ENCODE assay signal across 8 cellular contexts in the genomic region with DNA sequence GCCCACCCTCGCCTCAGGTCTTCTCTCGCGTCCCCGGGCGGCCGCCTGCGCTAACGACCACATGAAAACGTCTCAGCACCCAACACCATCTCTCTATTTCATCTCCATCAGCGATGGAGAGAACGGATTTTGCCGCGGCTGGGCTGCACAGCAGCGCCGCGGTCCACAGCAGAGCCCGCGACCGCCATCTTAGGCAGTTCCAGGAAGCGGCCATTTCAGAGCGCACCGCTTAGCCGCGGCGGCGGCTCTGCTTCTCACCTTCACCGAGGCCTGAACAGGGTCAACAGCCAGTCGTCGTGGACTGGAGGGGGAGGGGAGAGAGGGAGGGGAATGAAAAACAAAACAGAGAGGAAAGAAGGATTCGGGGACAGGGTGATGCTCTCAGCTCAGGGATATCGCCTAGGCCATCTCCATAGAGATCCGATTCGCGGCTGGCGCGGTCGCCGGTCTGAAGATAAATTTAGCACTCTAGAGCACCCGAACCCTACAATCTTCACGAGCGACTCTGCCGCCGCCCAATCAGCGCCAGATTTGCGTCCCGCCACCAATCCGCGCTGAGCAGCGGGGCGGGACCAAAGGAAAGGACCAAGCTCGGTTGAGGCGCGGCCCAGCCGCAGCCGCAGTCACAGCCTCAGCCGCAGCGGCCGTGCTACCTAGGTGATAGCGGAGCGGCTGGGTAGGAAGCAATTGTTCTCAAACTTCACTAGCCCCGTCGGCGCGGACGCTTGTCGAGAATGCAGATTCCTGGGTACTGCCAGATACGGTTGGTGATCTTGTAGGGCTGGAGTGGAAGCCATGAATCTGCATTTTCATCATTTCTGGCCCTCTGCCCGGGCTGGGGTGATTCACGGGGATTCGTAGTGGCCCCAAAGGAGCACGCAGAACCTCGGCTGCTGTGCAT. TPM values are rescaled to one million over a fixed set of nuclear protein-coding genes. Genes with fewer than 3 reads are reported as not detected.
DNase-seq lines count a peak whose midpoint lies in the region; ATAC-seq and TF ChIP-seq lines count a peak whose summit lies in the region.

A gene (minus strand): TSS at position 450 of the 901 bp plus-strand sequence. CDS start 3,108 bp downstream, outside the sequence.

- peak; percentile 91 for ATAC-seq in GM21737 (IDR thresholded peaks at IDR 0.05; ENCODE audit: unreplicated experiment)
- ATAC-seq in esophagus mucosa, result peak; percentile 97

- H3K9me3 ChIP-seq in Peyer's patch (no peaks in the 10 kb centered on the region), muscle layer of duodenum (ENCODE audit: control insufficient read depth in 1 of 2, low read length in 2 of 2) (no peaks in the 10 kb centered on the region)

- H3K79me2 ChIP-seq in KMS-11 (ENCODE audit: insufficient read depth, low read depth), result peaks cover 50% of the 10 kb centered on the region

- H3K27ac ChIP-seq in KMS-11, result peak within 1 kb of the TSS; percentile 89
- H3K27ac ChIP-seq in Peyer's patch, result peak within 1 kb of the TSS; percentile 88 to 97 (median 94)
- H3K27ac ChIP-seq in muscle layer of duodenum (ENCODE audit: low read length), result peak within 1 kb of the TSS; percentile 98

- H3K4me3 ChIP-seq in KMS-11 (IDR thresholded peaks at IDR 0.05; ENCODE audit: insufficient read depth, low read depth, low read length) (peak within 1 kb of the TSS; percentile 85), Peyer's patch (peak within 1 kb of the TSS; percentile 56 to 85 (median 73)), muscle layer of duodenum (ENCODE audit: low read depth in 1 of 2, low read length in 2 of 2) (peak within 1 kb of the TSS; percentile 85 to 90)

- H3K4me1 ChIP-seq in KMS-11 (ENCODE audit: low read depth, poor library complexity, severe bottlenecking) (peaks cover 41% of the 10 kb centered on the region), Peyer's patch (peaks cover 0 to 17% (median 6%) of the 10 kb centered on the region in 4 donors), muscle layer of duodenum (ENCODE audit: control insufficient read depth in 1 of 2, insufficient read depth in 2 of 2, low read length in 2 of 2) (peaks cover 0 to 26% of the 10 kb centered on the region in 2 donors)

- DNase-seq in DMS79 (lab: John Stamatoyannopoulos, UW) (peak; percentile 97), Peyer's patch (peak; percentile 98 to 99 (median 98))
- DNase-seq in activated T-cell treated with anti-CD3 and anti-CD28 coated beads, Interleukin-2, amount 50 U/mL, for 48 hours, result peak; percentile 97
- DNase-seq in stimulated activated CD8-positive, alpha-beta memory T cell treated with anti-CD3 and anti-CD28 coated beads, Interleukin-7, amount 100 ng/mL, for 4 hours (ENCODE audit: low read depth in 2 of 2), result peak; percentile 88 to 95

- peak; percentile 98 for TF ChIP-seq POLR2A in Peyer's patch (IDR thresholded peaks at IDR 0.05)

- peak within 1 kb of the TSS; percentile 77 for H2AFZ ChIP-seq in KMS-11 (ENCODE audit: low read depth)

- peaks cover 6% of the 10 kb centered on the region for H3K36me3 ChIP-seq in KMS-11 (ENCODE audit: insufficient read depth)
- H3K36me3 ChIP-seq in Peyer's patch, result peaks cover 0 to 26% (median 0%) of the 10 kb centered on the region in 3 donors
- peaks cover 21 to 25% of the 10 kb centered on the region in 2 donors for H3K36me3 ChIP-seq in muscle layer of duodenum (ENCODE audit: control insufficient read depth in 1 of 2, insufficient read depth in 2 of 2, low read length in 2 of 2)

- H3K4me2 ChIP-seq in KMS-11, result peak within 1 kb of the TSS; percentile 98

- no peaks in the 10 kb centered on the region for H4K20me1 ChIP-seq in KMS-11 (ENCODE audit: insufficient read depth)

- peak; percentile 53 for TF ChIP-seq CTCF in KMS-11 (conservative IDR thresholded peaks at IDR 0.05; ENCODE audit: low read depth, low read length)
- peak in 3 of 6 experiments; percentile 5 to 22 (median 18) for TF ChIP-seq CTCF in Peyer's patch (IDR thresholded peaks at IDR 0.05)

- H3K9ac ChIP-seq in KMS-11, result peak within 1 kb of the TSS; percentile 87

- H3K27me3 ChIP-seq in KMS-11 (ENCODE audit: insufficient read depth, low read depth), result no peaks in the 10 kb centered on the region
- no peaks in the 10 kb centered on the region for H3K27me3 ChIP-seq in Peyer's patch
- H3K27me3 ChIP-seq in muscle layer of duodenum (ENCODE audit: low read depth, low read length), result no peaks in the 10 kb centered on the region

RNA-seq across cellular contexts. Expression of the gene that starts here (rescaled TPM):
- total RNA-seq in Peyer's patch (10 to 100 TPM; 23.8 to 47.0 (median 31.9) TPM), esophagus mucosa (16.5 TPM)

Comparison
In these comparisons a context has a peak if more than half of its experiments do, and no peak if none do; other contexts are left out.
1. Peak in every context shown above with its lines: DNase-seq, ATAC-seq, H3K4me3 ChIP-seq and H3K27ac ChIP-seq.